ENCODE assay signal across 8 cellular contexts in the genomic region with DNA sequence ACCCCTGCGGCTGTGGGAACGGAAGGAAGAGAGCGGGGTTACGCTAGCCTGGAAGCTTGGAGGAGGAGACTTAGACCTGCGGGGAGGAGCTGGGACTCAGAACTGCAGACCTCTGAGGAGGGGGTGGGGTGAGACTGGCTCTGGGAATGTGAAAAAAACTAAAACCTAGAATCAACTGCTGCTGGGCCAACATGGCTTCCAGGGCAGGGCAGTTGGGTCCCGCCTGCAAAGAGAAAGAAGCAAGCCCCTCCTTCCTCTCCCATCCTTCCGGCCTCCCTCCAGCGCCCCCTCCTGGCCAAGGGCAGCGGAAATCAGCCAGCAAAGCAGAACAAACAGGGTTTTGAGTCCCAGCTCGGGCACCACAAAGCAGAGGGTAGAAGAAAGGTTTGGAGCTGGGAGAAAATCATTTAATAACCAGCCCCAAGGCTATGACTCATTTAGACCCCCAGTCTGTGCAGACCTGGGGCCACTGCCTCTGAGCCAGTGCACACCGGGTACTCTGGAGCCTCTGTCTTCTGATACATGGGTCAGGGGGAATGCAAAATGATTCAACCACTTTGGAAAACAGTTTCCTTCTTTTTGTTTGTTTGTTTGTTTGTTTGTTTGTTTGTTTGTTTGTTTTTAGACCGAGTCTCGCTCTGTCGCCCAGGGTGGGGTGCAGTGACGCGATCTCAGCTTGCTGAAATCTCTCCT.
DNase-seq lines count a peak whose midpoint lies in the region; ATAC-seq lines count a peak whose summit lies in the region.

No MANE protein-coding gene starts in this region.

- DNase-seq in DMS53 (lab: John Stamatoyannopoulos, UW) (peak; percentile 6), DMS53 treated with DMSO at 0.1 percent for 48 hours (lab: John Stamatoyannopoulos, UW; ENCODE audit: unreplicated experiment) (no peak), MV-4-11 (lab: John Stamatoyannopoulos, UW) (peak; percentile 88), medulla oblongata (ENCODE audit: extremely low spot score) (peak; percentile 50)
- peak; percentile 77 to 82 for DNase-seq in central memory CD8-positive, alpha-beta T cell (ENCODE audit: low spot score in 2 of 2)
- peak; percentile 83 to 89 for DNase-seq in stimulated activated CD8-positive, alpha-beta memory T cell treated with anti-CD3 and anti-CD28 coated beads, Interleukin-2, amount 100 ng/mL, for 48 hours (ENCODE audit: low read depth in 2 of 2)

- no peaks in the 10 kb centered on the region for H3K36me3 Mint-ChIP-seq in central memory CD8-positive, alpha-beta T cell (ENCODE audit: insufficient read depth)

- ATAC-seq in activated CD4-positive, CD25-positive, alpha-beta regulatory T cell treated with anti-CD3 and anti-CD28 coated beads, Interleukin-2, amount 50 U/mL, for 24 hours = peak; percentile 68
- ATAC-seq in central memory CD8-positive, alpha-beta T cell (replicated peaks; ENCODE audit: extremely low read depth, poor library complexity, severe bottlenecking) = peak; percentile 72
- ATAC-seq in GM21515 (IDR thresholded peaks at IDR 0.05; ENCODE audit: unreplicated experiment) = no peak

- H3K27me3 Mint-ChIP-seq in central memory CD8-positive, alpha-beta T cell = peaks cover 36% of the 10 kb centered on the region

- no peak overlapping the region for H3K4me3 Mint-ChIP-seq in central memory CD8-positive, alpha-beta T cell

- H3K27ac Mint-ChIP-seq in central memory CD8-positive, alpha-beta T cell (ENCODE audit: low read depth) = peak overlapping the region; percentile 75

- no peaks in the 10 kb centered on the region for H3K9me3 Mint-ChIP-seq in central memory CD8-positive, alpha-beta T cell

- peaks cover 16% of the 10 kb centered on the region for H3K4me1 Mint-ChIP-seq in central memory CD8-positive, alpha-beta T cell
